In the genomic region with DNA sequence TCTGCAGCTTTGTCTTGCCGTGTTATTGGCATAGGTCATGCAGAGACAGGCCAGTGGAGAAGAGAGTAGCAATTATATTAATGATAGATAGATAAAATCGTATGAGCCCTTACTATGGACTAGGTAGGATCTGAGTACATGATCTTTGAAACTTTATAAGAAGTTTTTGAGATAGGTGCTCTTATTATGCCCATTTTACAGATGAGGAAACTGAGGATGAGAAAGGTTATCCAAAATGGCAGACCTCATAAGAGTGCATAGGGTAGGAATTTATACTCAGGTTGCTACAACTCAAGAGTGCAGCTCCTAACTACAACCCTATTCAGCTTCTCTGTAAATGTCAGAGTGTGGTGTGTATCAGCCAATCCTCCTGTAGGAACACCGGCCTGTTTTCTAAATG, we compare ENCODE assay signal across 20 cellular contexts.
DNase-seq lines count a peak whose midpoint lies in the region; ATAC-seq, FAIRE-seq and TF ChIP-seq lines count a peak whose summit lies in the region.
"Had no signal": no experiment of that assay in that cellular context is flagged by ENCODE, and none has a peak within 500 bp of the region (broad histone marks: within the 10 kb centered on the region; RNA-seq: fewer than 3 reads in every experiment).

No MANE protein-coding gene starts in this region.

- POLR2A ChIA-PET in A549 (lab: Yijun Ruan, JAX) = no interaction called here

- CTCF ChIA-PET in A549 (lab: Yijun Ruan, JAX) = interaction anchor here (2.2 kb wide), 1 partner anchor 89 kb away, joined by 5 read pairs; a partner anchor contains a TSS

- 93% methylated on average over 3 of the region's 3 CpGs for WGBS in A549 (ENCODE audit: missing lambda C conversion rate)

- H3K4me1 Mint-ChIP-seq in activated T-helper 17 cell treated with anti-CD3 and anti-CD28 coated beads, Interleukin-2, amount 50 U/mL, for 72 hours = no peaks in the 10 kb centered on the region

- no peak for TF ChIP-seq POLR2A in A549 (IDR thresholded peaks at IDR 0.05; ENCODE audit: low read length)

- no peak overlapping the region for H3K4me2 ChIP-seq in A549
- H3K4me2 ChIP-seq in MM.1S (ENCODE audit: low read depth, low read length) = peak overlapping the region; percentile 17; the same call in 1 of the 2 replicates
- H3K4me2 ChIP-seq: SK-N-SH had no signal

- H3K4me3 ChIP-seq in A549 = no peak overlapping the region
- H3K4me3 ChIP-seq in MM.1S (ENCODE audit: low read length) = no peak overlapping the region
- H3K4me3 ChIP-seq: GM12878 had no signal

- FAIRE-seq in A549 (lab: Jason Lieb, UNC) = no peak

- H3K79me2 ChIP-seq in MM.1S (ENCODE audit: low read length) = no peaks in the 10 kb centered on the region

- no peaks in the 10 kb centered on the region for H3K9me3 Mint-ChIP-seq in activated T-helper 17 cell treated with anti-CD3 and anti-CD28 coated beads, Interleukin-2, amount 50 U/mL, for 72 hours

- H4K20me1 ChIP-seq in MM.1S (ENCODE audit: insufficient read depth, low read length) = no peaks in the 10 kb centered on the region

- H3K27me3 Mint-ChIP-seq in activated T-helper 17 cell treated with anti-CD3 and anti-CD28 coated beads, Interleukin-2, amount 50 U/mL, for 72 hours = peaks cover 29% of the 10 kb centered on the region

- H3K4me1 ChIP-seq in A549 = peaks cover 24% of the 10 kb centered on the region
- H3K4me1 ChIP-seq in MM.1S (ENCODE audit: low read length) = peaks cover 14% of the 10 kb centered on the region
- H3K4me1 ChIP-seq in foreskin keratinocyte = peaks cover 16% of the 10 kb centered on the region

- no peaks in the 10 kb centered on the region; the same call in 1 of the 2 replicates for H3F3A ChIP-seq in MM.1S (ENCODE audit: insufficient read depth, low read length)

- ATAC-seq in A549 (no peak), foreskin keratinocyte (no peak)
- ATAC-seq in activated T-helper 17 cell treated with anti-CD3 and anti-CD28 coated beads, Interleukin-2, amount 50 U/mL, for 72 hours (replicated peaks) = no peak

- no peak for TF ChIP-seq RAD21 in A549 (conservative IDR thresholded peaks at IDR 0.05 in 1 of 2, IDR thresholded peaks at IDR 0.05 in 1 of 2)

- H3K4me3 Mint-ChIP-seq in activated T-helper 17 cell treated with anti-CD3 and anti-CD28 coated beads, Interleukin-2, amount 50 U/mL, for 72 hours = no peak overlapping the region

- no peak for TF ChIP-seq EP300 in A549 (IDR thresholded peaks at IDR 0.05)

- H3K27ac ChIP-seq in A549 (no peak overlapping the region), MM.1S (ENCODE audit: low read length) (peak overlapping the region; percentile 53; the same call in 1 of the 2 replicates), foreskin keratinocyte (peak overlapping the region; percentile 78)

- H3K36me3 ChIP-seq in MM.1S (replicated peaks; ENCODE audit: insufficient read depth, low read length) = no peaks in the 10 kb centered on the region

- TF ChIP-seq CTCF in A549 (IDR thresholded peaks at IDR 0.05) (no peak), MM.1S (IDR thresholded peaks at IDR 0.05; ENCODE audit: low read length) (no peak), foreskin keratinocyte (conservative IDR thresholded peaks at IDR 0.05) (no peak)

- no peaks in the 10 kb centered on the region for H3K36me3 Mint-ChIP-seq in activated T-helper 17 cell treated with anti-CD3 and anti-CD28 coated beads, Interleukin-2, amount 50 U/mL, for 72 hours (ENCODE audit: low read depth)

- H3K9me3 ChIP-seq in A549 (no peaks in the 10 kb centered on the region), MM.1S (replicated peaks; ENCODE audit: insufficient read depth, low read length) (no peaks in the 10 kb centered on the region)
- H3K9me3 ChIP-seq: SK-N-SH had no signal

- H3K9ac ChIP-seq in MM.1S (ENCODE audit: low read length) = no peak overlapping the region
- H3K9ac ChIP-seq: SK-N-SH had no signal

- DNase-seq in A549 (ENCODE audit: low read depth in 1 of 2, low spot score in 1 of 2) = no peak
- DNase-seq in MM.1S = no peak
- no peak for DNase-seq in foreskin keratinocyte
- DNase-seq in activated CD8-positive, alpha-beta memory T cell treated with anti-CD3 and anti-CD28 coated beads for 24 hours = no peak
- no peak for DNase-seq in DMS 273 treated with DMSO at 0.1 percent for 48 hours (lab: John Stamatoyannopoulos, UW)
- DNase-seq in activated CD4-positive, alpha-beta T cell treated with anti-CD3 and anti-CD28 coated beads for 1 hour = no peak
- no peak for DNase-seq in NOMO-1 treated with DMSO at 0.1 percent for 48 hours (lab: John Stamatoyannopoulos, UW; ENCODE audit: unreplicated experiment)
- DNase-seq: 8988T, DMS79, EL, GDM1, Karpas-422, MV-4-11, NCI-H1105, NCI-H187 treated with DMSO at 0.1 percent for 48 hours, NCI-H2107, NCI-H524 treated with DMSO at 0.1 percent for 48 hours, SK-N-SH had no signal

- H3K27ac Mint-ChIP-seq in activated T-helper 17 cell treated with anti-CD3 and anti-CD28 coated beads, Interleukin-2, amount 50 U/mL, for 72 hours = peak overlapping the region; percentile 52

- no peaks in the 10 kb centered on the region for H3K9me2 ChIP-seq in MM.1S (replicated peaks; ENCODE audit: insufficient read depth, low read length)
- H3K9me2 ChIP-seq: SK-N-SH had no signal

- H3K27me3 ChIP-seq in MM.1S (replicated peaks; ENCODE audit: insufficient read depth, low read length) = no peaks in the 10 kb centered on the region
- H3K27me3 ChIP-seq in foreskin keratinocyte = no peaks in the 10 kb centered on the region

- H2AFZ ChIP-seq in MM.1S (ENCODE audit: low read length) = 0 out of 2 replicates have a peak overlapping the region, but pooled peaks have one; percentile 4

TF ChIP-seq in A549, 52 proteins besides CTCF, POLR2A, EP300 and RAD21:
- 0 out of 2 replicates have a peak, but pooled peaks have one; percentile 56 for TF ChIP-seq KDM1A (IDR thresholded peaks at IDR 0.05; ENCODE audit: low read depth)
- TF ChIP-seq, protein P1, sequence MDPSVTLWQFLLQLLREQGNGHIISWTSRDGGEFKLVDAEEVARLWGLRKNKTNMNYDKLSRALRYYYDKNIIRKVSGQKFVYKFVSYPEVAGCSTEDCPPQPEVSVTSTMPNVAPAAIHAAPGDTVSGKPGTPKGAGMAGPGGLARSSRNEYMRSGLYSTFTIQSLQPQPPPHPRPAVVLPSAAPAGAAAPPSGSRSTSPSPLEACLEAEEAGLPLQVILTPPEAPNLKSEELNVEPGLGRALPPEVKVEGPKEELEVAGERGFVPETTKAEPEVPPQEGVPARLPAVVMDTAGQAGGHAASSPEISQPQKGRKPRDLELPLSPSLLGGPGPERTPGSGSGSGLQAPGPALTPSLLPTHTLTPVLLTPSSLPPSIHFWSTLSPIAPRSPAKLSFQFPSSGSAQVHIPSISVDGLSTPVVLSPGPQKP (IDR thresholded peaks at IDR 0.05; ENCODE audit: low read depth, low read length) = no peak

Comparison
In these comparisons a context has a peak if more than half of its experiments do, and no peak if none do; other contexts are left out.
1. H3K27ac ChIP-seq: peak in MM.1S (single experiment) and foreskin keratinocyte (single experiment); none in A549 (0 of 2).